In genomic region chr4:70315928-70316327, GRCh38 we compare ENCODE assay signal across 19 cellular contexts. TPM values are rescaled to one million over a fixed set of nuclear protein-coding genes. Genes with fewer than 3 reads are reported as not detected.
A peak's percentile ranks its signal among the peaks of the same experiment; 100 is the strongest.
DNase-seq lines count a peak whose midpoint lies in the region; ATAC-seq, FAIRE-seq and TF ChIP-seq lines count a peak whose summit lies in the region.
"Had no signal": no experiment of that assay in that cellular context is flagged by ENCODE, and none has a peak within 500 bp of the region (broad histone marks: within the 10 kb centered on the region; RNA-seq: fewer than 3 reads in every experiment).

No MANE protein-coding gene starts in this region.

- no peaks in the 10 kb centered on the region for H3K79me2 ChIP-seq in OCI-LY3 (ENCODE audit: low read length)
- H3K79me2 ChIP-seq: hepatocyte had no signal

- no peak overlapping the region for H3K4me3 Mint-ChIP-seq in natural killer cell

- H3K4me3 ChIP-seq in OCI-LY3 (ENCODE audit: low read length) = no peak overlapping the region
- H3K4me3 ChIP-seq: hepatocyte, stomach had no signal

- H2AFZ ChIP-seq in OCI-LY3 (ENCODE audit: low read depth, low read length) = no peak overlapping the region
- H2AFZ ChIP-seq: hepatocyte had no signal

- H3K27me3 Mint-ChIP-seq in natural killer cell (ENCODE audit: low read depth in 2 of 2) = no peaks in the 10 kb centered on the region
- H3K27me3 Mint-ChIP-seq: progenitor cell of endocrine pancreas had no signal

- peak; percentile 50 for ATAC-seq in HG02852 (IDR thresholded peaks at IDR 0.05; ENCODE audit: unreplicated experiment)
- ATAC-seq in natural killer cell = no peak
- ATAC-seq in esophagus mucosa = no peak
- no peak for ATAC-seq in GM21360 (IDR thresholded peaks at IDR 0.05; ENCODE audit: unreplicated experiment)

- TF ChIP-seq CTCF in GM10266 (IDR thresholded peaks at IDR 0.05; ENCODE audit: control insufficient read depth, insufficient read depth, low read depth, missing control alignments) (peak; percentile 45), OCI-LY3 (IDR thresholded peaks at IDR 0.05; ENCODE audit: low read depth, low read length) (peak; percentile 77), natural killer cell (IDR thresholded peaks at IDR 0.05) (no peak)

- no peaks in the 10 kb centered on the region for H3K36me3 Mint-ChIP-seq in natural killer cell

- no peaks in the 10 kb centered on the region for H3K4me1 ChIP-seq in OCI-LY3 (ENCODE audit: low read length)
- H3K4me1 ChIP-seq: stomach had no signal

- peaks cover under 1 to 3% of the 10 kb centered on the region in 2 donors for H3K9me3 Mint-ChIP-seq in natural killer cell

- H3K9ac ChIP-seq in OCI-LY3 (ENCODE audit: low read length) = no peak overlapping the region

- FAIRE-seq in GM19239 (lab: Jason Lieb, UNC) = peak; percentile 40
- FAIRE-seq: astrocyte, RCC 7860 had no signal

- intact Hi-C loops in natural killer cell (cut with micrococcal nuclease) = no loop called here

- H3K27ac ChIP-seq in OCI-LY3 (ENCODE audit: low read length) = no peak overlapping the region
- H3K27ac ChIP-seq: hepatocyte, stomach had no signal

- H3K4me2 ChIP-seq in OCI-LY3 (ENCODE audit: low read length) = no peak overlapping the region
- H3K4me2 ChIP-seq: hepatocyte had no signal

- H3K27me3 ChIP-seq in OCI-LY3 (ENCODE audit: low read depth, low read length) = no peaks in the 10 kb centered on the region
- H3K27me3 ChIP-seq: hepatocyte, stomach had no signal

- no peak for DNase-seq in GM10266 (ENCODE audit: extremely low spot score)
- DNase-seq in GM19239 (ENCODE audit: insufficient read length, low spot score) = no peak
- no peak for DNase-seq in natural killer cell
- DNase-seq in stimulated activated naive CD4-positive, alpha-beta T cell treated with Interleukin-2 at 50 U/mL for 16 hours (lab: John Stamatoyannopoulos, UW) = no peak
- DNase-seq: activated CD8-positive, alpha-beta memory T cell treated with anti-CD3 and anti-CD28 coated beads, Interleukin-2, amount 50 U/mL, for 48 hours; GDM1; HCEC 1CT; NCI-H2029; stimulated activated CD4-positive, alpha-beta T cell treated with anti-CD3 and anti-CD28 coated beads, Interleukin-4, amount 100 ng/mL, for 1 hour; stomach had no signal

- no peaks in the 10 kb centered on the region for H3K9me3 ChIP-seq in OCI-LY3 (ENCODE audit: insufficient read depth, low read length)
- H3K9me3 ChIP-seq: stomach had no signal

- H4K20me1 ChIP-seq in OCI-LY3 (ENCODE audit: insufficient read depth, low read length) = no peaks in the 10 kb centered on the region

- H3K27ac Mint-ChIP-seq in natural killer cell = no peak overlapping the region
- H3K27ac Mint-ChIP-seq: progenitor cell of endocrine pancreas had no signal

- no peaks in the 10 kb centered on the region for H3K36me3 ChIP-seq in OCI-LY3 (replicated peaks; ENCODE audit: low read depth, low read length)
- H3K36me3 ChIP-seq: stomach had no signal

- no peaks in the 10 kb centered on the region for H3K4me1 Mint-ChIP-seq in natural killer cell

RNA-seq across cellular contexts. Expression of gene CABS1, which starts 18.9 kb away (rescaled TPM):
- not detected for total RNA-seq in natural killer cell
- not detected for total RNA-seq in esophagus mucosa
- total RNA-seq: astrocyte, hepatocyte, mesenteric fat pad, progenitor cell of endocrine pancreas, stomach had no signal

RNA-seq across cellular contexts. Expression of gene SMR3A, which starts 44.6 kb away (rescaled TPM):
- total RNA-seq in natural killer cell = not detected
- total RNA-seq in esophagus mucosa = not detected
- total RNA-seq: astrocyte, hepatocyte, mesenteric fat pad, progenitor cell of endocrine pancreas, stomach had no signal
